Comparison of ENCODE assay signal across 23 cellular contexts in genomic region chr12:19780460-19780859, GRCh38.
"Had no signal": no experiment of that assay in that cellular context is flagged by ENCODE, and none has a peak within 500 bp of the region (broad histone marks: within the 10 kb centered on the region; RNA-seq: fewer than 3 reads in every experiment).

No MANE protein-coding gene starts in this region.

- H3K4me1 ChIP-seq: Peyer's patch had no signal

- H3K27me3 ChIP-seq: brain microvascular endothelial cell, cardiac muscle cell, Peyer's patch had no signal

- H3K27ac ChIP-seq: brain microvascular endothelial cell, cardiac muscle cell, Peyer's patch, SK-N-MC had no signal

- H3K9me3 ChIP-seq: Peyer's patch had no signal

- DNase-seq: activated B cell treated with CpG ODN at 0.5 μM for 24 hours; activated CD4-positive, alpha-beta memory T cell treated with anti-CD3 and anti-CD28 coated beads for 36 hours; activated CD4-positive, alpha-beta T cell treated with anti-CD3 and anti-CD28 coated beads, Interleukin-2, amount 10 ng/mL, durations not matched to agents 7 days and 5 days; activated CD8-positive, alpha-beta memory T cell treated with anti-CD3 and anti-CD28 coated beads for 24 hours; activated gamma-delta T cell; activated naive CD4-positive, alpha-beta T cell treated with anti-CD3 and anti-CD28 coated beads for 36 hours; activated T-cell treated with anti-CD3 and anti-CD28 coated beads, Interleukin-2, amount 50 U/mL, for 4 hours; amygdala; brain microvascular endothelial cell; KG1; NCI-H1092; NCI-H1417; NCI-H1694 treated with DMSO at 0.1 percent for 48 hours; NCI-H2029 treated with DMSO at 0.1 percent for 48 hours; NCI-H446; NCI-H524; Peyer's patch; T-cell; T-helper 2 cell; T1000 had no signal

- FAIRE-seq: TTC549 had no signal

- H3K36me3 ChIP-seq: brain microvascular endothelial cell, cardiac muscle cell, Peyer's patch had no signal

- ATAC-seq: T-cell had no signal

- H3K4me3 ChIP-seq: cardiac muscle cell, Peyer's patch, SK-N-MC had no signal
